In genomic region chr14:35827678-35828472, GRCh38 we compare ENCODE assay signal across 8 cellular contexts. TPM values are rescaled to one million over a fixed set of nuclear protein-coding genes. Genes with fewer than 3 reads are reported as not detected.
DNase-seq lines count a peak whose midpoint lies in the region; TF ChIP-seq lines count a peak whose summit lies in the region.
"Had no signal": no experiment of that assay in that cellular context is flagged by ENCODE, and none has a peak within 500 bp of the region (broad histone marks: within the 10 kb centered on the region; RNA-seq: fewer than 3 reads in every experiment).

No MANE protein-coding gene starts in this region.

- H3K9me3 Mint-ChIP-seq in neural progenitor cell, result no peaks in the 10 kb centered on the region

- no peak for TF ChIP-seq CTCF in GM12865 (IDR thresholded peaks at IDR 0.05; ENCODE audit: insufficient read depth, low read depth, low read length, missing control alignments)
- TF ChIP-seq CTCF in dorsolateral prefrontal cortex (IDR thresholded peaks at IDR 0.05 in 54 of 56, conservative IDR thresholded peaks at IDR 0.05 in 2 of 56; ENCODE audit: low read depth in 1 of 56, partially characterized antibody in 56 of 56), result no peak
- no peak for TF ChIP-seq CTCF in neural progenitor cell (IDR thresholded peaks at IDR 0.05)

- peaks cover 18% of the 10 kb centered on the region for H3F3A ChIP-seq in neural progenitor cell (ENCODE audit: low read depth)

- no peak overlapping the region for H3K9ac ChIP-seq in NT2/D1 (ENCODE audit: insufficient read length, low read depth)
- H3K9ac ChIP-seq in neural progenitor cell, result no peak overlapping the region

- H3K27me3 Mint-ChIP-seq in neural progenitor cell (ENCODE audit: insufficient read depth, low read depth), result peaks cover 6% of the 10 kb centered on the region

- H3K4me3 ChIP-seq in GM12865 (ENCODE audit: low read depth, low read length) (peak overlapping the region; percentile 68), NT2/D1 (ENCODE audit: insufficient read length, low read depth) (peak overlapping the region; percentile 95), dorsolateral prefrontal cortex (peak overlapping the region in 40 of 59 donors; percentile 77 to 98 (median 91)), neural progenitor cell (peak overlapping the region; percentile 73)

- H3K4me1 Mint-ChIP-seq in neural progenitor cell, result peaks cover 13% of the 10 kb centered on the region

- peaks cover 36% of the 10 kb centered on the region for H3K79me2 ChIP-seq in neural progenitor cell (ENCODE audit: low read depth)

- H3K4me2 ChIP-seq in neural progenitor cell, result peak overlapping the region; percentile 80

- H2AFZ ChIP-seq in neural progenitor cell (replicated peaks), result no peak overlapping the region

- H3K27me3 ChIP-seq in NT2/D1 (ENCODE audit: insufficient read depth, insufficient read length), result no peaks in the 10 kb centered on the region
- H3K27me3 ChIP-seq in dorsolateral prefrontal cortex, result no peaks in the 10 kb centered on the region
- no peaks in the 10 kb centered on the region for H3K27me3 ChIP-seq in neural progenitor cell
- H3K27me3 ChIP-seq: esophagus muscularis mucosa had no signal

- H3K27ac Mint-ChIP-seq in neural progenitor cell, result no peak overlapping the region

- H3K36me3 ChIP-seq in NT2/D1 (ENCODE audit: insufficient read depth, insufficient read length, low read length), result peaks cover 4% of the 10 kb centered on the region
- peaks cover 4% of the 10 kb centered on the region for H3K36me3 ChIP-seq in neural progenitor cell

- H3K9me3 ChIP-seq in NT2/D1 (ENCODE audit: insufficient read depth, low read length), result no peaks in the 10 kb centered on the region
- H3K9me3 ChIP-seq in neural progenitor cell (ENCODE audit: low read depth), result no peaks in the 10 kb centered on the region
- H3K9me3 ChIP-seq: esophagus muscularis mucosa had no signal

- H3K4me1 ChIP-seq in NT2/D1 (ENCODE audit: insufficient read depth, insufficient read length), result no peaks in the 10 kb centered on the region
- H3K4me1 ChIP-seq in neural progenitor cell, result peaks cover 8% of the 10 kb centered on the region

- peaks cover 2% of the 10 kb centered on the region for H3K36me3 Mint-ChIP-seq in neural progenitor cell

- no peaks in the 10 kb centered on the region for H4K20me1 ChIP-seq in neural progenitor cell (ENCODE audit: low read depth)

- peak overlapping the region in 12 of 59 donors; percentile 7 to 100 (median 97) for H3K27ac ChIP-seq in dorsolateral prefrontal cortex
- no peak overlapping the region for H3K27ac ChIP-seq in neural progenitor cell

- H3K4me3 Mint-ChIP-seq in neural progenitor cell, result peak overlapping the region; percentile 87

- intact Hi-C loops in dorsolateral prefrontal cortex (cut with DNase I), result no loop called here

- DNase-seq in GM12865 (ENCODE audit: low read depth) (no peak), NT2/D1 (ENCODE audit: low read depth, low spot score) (no peak), dorsolateral prefrontal cortex (no peak), neural progenitor cell (ENCODE audit: low spot score) (peak; percentile 32), epidermal melanocyte (ENCODE audit: insufficient read length, low spot score) (no peak), NCI-H446 treated with DMSO at 0.1 percent for 48 hours (lab: John Stamatoyannopoulos, UW) (no peak), Ammon's horn (ENCODE audit: low spot score) (no peak)

RNA-seq across cellular contexts. Expression of gene BRMS1L, which starts 1.7 kb away (rescaled TPM):
- total RNA-seq in dorsolateral prefrontal cortex, result 10 to 100 TPM; 12.3 to 33.5 (median 21.4) TPM
- 12.0 and 14.3 TPM in 2 replicates for total RNA-seq in neural progenitor cell (ENCODE audit: low replicate concordance)

RNA-seq across cellular contexts. Expression of gene RALGAPA1, which starts 18.8 kb away (rescaled TPM):
- 100 to 1,000 TPM; 121 to 188 (median 151) TPM for total RNA-seq in dorsolateral prefrontal cortex
- 20.2 and 31.7 TPM in 2 replicates for total RNA-seq in neural progenitor cell (ENCODE audit: low replicate concordance)
